In the genomic region with DNA sequence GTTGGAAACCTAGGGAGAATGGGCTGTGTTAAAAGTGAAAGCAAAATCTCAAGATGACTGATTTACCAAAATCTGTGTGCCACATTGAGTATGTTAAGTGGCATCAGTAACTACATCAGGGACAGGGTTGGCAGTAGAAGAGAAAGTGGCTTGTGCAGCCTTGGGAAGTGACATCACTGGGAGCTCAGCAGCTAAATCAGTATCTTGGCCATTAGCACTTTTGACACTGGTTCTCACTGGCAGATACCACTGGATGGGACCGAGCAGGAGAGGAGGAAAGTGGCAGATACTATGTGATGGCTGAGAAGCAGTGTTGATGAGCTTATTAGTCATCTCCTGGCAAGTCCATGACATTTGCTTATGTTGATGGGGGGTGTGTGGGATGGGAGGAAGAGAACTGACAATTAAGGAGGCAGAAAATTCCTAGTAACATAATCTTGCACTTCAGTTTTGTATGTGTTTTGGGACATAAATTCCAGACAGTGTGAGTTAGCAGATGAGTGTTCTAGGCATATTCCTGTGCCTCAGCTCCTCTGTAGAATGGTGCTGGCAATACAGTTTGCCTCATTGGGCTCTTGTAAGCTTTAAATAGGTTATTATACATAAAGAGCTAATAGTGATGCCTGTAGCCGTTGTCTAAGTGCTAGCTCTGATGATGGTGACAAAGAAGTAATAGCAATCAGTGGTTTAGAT, we compare ENCODE assay signal across 9 cellular contexts.
DNase-seq lines count a peak whose midpoint lies in the region; ATAC-seq and TF ChIP-seq lines count a peak whose summit lies in the region.
"Had no signal": no experiment of that assay in that cellular context is flagged by ENCODE, and none has a peak within 500 bp of the region (broad histone marks: within the 10 kb centered on the region; RNA-seq: fewer than 3 reads in every experiment).

No MANE protein-coding gene starts in this region.

- H3K4me3 ChIP-seq in CD8-positive, alpha-beta T cell (ENCODE audit: low read depth, low read length): no peak overlapping the region

- no peaks in the 10 kb centered on the region for H3K9me3 Mint-ChIP-seq in CD8-positive, alpha-beta T cell
- H3K9me3 Mint-ChIP-seq in nephron: no peaks in the 10 kb centered on the region

- no peaks in the 10 kb centered on the region for H3K27me3 Mint-ChIP-seq in CD8-positive, alpha-beta T cell (ENCODE audit: low read depth)
- H3K27me3 Mint-ChIP-seq in nephron (ENCODE audit: low read depth): no peaks in the 10 kb centered on the region

- no peaks in the 10 kb centered on the region for H3K4me1 ChIP-seq in CD8-positive, alpha-beta T cell (ENCODE audit: insufficient read depth, low read length)

- ATAC-seq in CD8-positive, alpha-beta T cell: no peak
- no peak for ATAC-seq in HG03045 (IDR thresholded peaks at IDR 0.05; ENCODE audit: unreplicated experiment)
- ATAC-seq in GM18511 (IDR thresholded peaks at IDR 0.05; ENCODE audit: unreplicated experiment): no peak

- POLR2A ChIA-PET in CD8-positive, alpha-beta T cell (lab: Charles Lee): no interaction called here

- CTCF ChIA-PET in CD8-positive, alpha-beta T cell (lab: Charles Lee): interaction anchor here (0.6 kb wide), 1 partner anchor 335 kb away, joined by 3 read pairs; no protein-coding TSS in a partner anchor

- H3K36me3 ChIP-seq in CD8-positive, alpha-beta T cell (ENCODE audit: insufficient read depth, low read length): no peaks in the 10 kb centered on the region

- DNase-seq in CD8-positive, alpha-beta T cell: no peak
- peak; percentile 54 for DNase-seq in HT1080 (ENCODE audit: low read depth)
- DNase-seq in brain pericyte (ENCODE audit: low read depth, low spot score): peak; percentile 12
- DNase-seq in NCI-H774 (lab: John Stamatoyannopoulos, UW): no peak
- no peak for DNase-seq in GOT3 (lab: John Stamatoyannopoulos, UW)
- DNase-seq: NCI-H1694 treated with DMSO at 0.1 percent for 48 hours had no signal

- H3K27ac Mint-ChIP-seq in CD8-positive, alpha-beta T cell: peak overlapping the region; percentile 47
- peak overlapping the region; percentile 41 to 87 (median 76) for H3K27ac Mint-ChIP-seq in nephron

- no peak for TF ChIP-seq CTCF in CD8-positive, alpha-beta T cell (IDR thresholded peaks at IDR 0.05)
- TF ChIP-seq CTCF in nephron (IDR thresholded peaks at IDR 0.05; ENCODE audit: unreplicated experiment in 3 of 3): no peak

- no peaks in the 10 kb centered on the region for H3K36me3 Mint-ChIP-seq in CD8-positive, alpha-beta T cell
- H3K36me3 Mint-ChIP-seq in nephron (ENCODE audit: low read depth): peaks cover 58% of the 10 kb centered on the region

- H3K4me1 Mint-ChIP-seq in CD8-positive, alpha-beta T cell (ENCODE audit: low read depth): peaks cover 9% of the 10 kb centered on the region
- H3K4me1 Mint-ChIP-seq in nephron: peaks cover 53% of the 10 kb centered on the region

- no peaks in the 10 kb centered on the region for H3K9me3 ChIP-seq in CD8-positive, alpha-beta T cell (ENCODE audit: low read length)

- intact Hi-C loops in CD8-positive, alpha-beta T cell (cut with DNase I, micrococcal nuclease): no loop called here

- no peak overlapping the region for H3K4me3 Mint-ChIP-seq in CD8-positive, alpha-beta T cell
- peak overlapping the region in 2 of 3 experiments; percentile 16 to 35 for H3K4me3 Mint-ChIP-seq in nephron

- no peak overlapping the region for H3K27ac ChIP-seq in CD8-positive, alpha-beta T cell (ENCODE audit: low read depth, low read length)

- no peaks in the 10 kb centered on the region for H3K27me3 ChIP-seq in CD8-positive, alpha-beta T cell (ENCODE audit: insufficient read depth, low read length)

Comparison
In these comparisons a context has a peak if more than half of its experiments do, and no peak if none do; other contexts are left out.
1. DNase-seq: peak in HT1080 (single experiment) and brain pericyte (single experiment); none in CD8-positive, alpha-beta T cell (0 of 7), NCI-H774 (single experiment) and GOT3 (single experiment).